3 cellular contexts compared by ENCODE assay signal in the genomic region with DNA sequence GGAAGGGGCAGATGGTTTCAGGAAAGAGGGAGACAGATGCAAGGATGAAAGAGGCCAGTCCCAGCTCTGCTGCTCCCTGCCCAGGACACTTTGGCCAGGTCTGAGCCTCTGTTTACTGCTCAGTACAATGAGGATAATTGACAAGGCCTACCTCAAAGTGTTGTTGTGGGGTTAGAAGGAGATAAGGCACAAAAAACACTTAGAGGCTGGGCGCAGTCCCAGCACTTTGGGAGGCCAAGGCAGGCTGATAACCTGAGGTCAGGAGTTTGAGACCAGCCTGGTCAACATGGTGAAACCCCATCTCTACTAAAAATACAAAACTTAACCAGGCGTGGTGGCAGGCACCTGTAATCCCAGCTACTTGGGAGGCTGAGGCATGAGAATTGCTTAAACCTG. TPM values are rescaled to one million over a fixed set of nuclear protein-coding genes. Genes with fewer than 3 reads are reported as not detected.
"Had no signal": no experiment of that assay in that cellular context is flagged by ENCODE, and none has a peak within 500 bp of the region (broad histone marks: within the 10 kb centered on the region; RNA-seq: fewer than 3 reads in every experiment).

No MANE protein-coding gene starts in this region.

RNA-seq across cellular contexts. Expression of gene CNGB1, which starts 7.1 kb away (rescaled TPM):
- total RNA-seq: GM23338, H7, IMR-90 had no signal
- polyA plus RNA-seq: GM23338, IMR-90 had no signal
